8 cellular contexts compared by ENCODE assay signal in genomic region chr6:33271098-33271607, GRCh38. TPM values are rescaled to one million over a fixed set of nuclear protein-coding genes. Genes with fewer than 3 reads are reported as not detected.
DNase-seq lines count a peak whose midpoint lies in the region; ATAC-seq and TF ChIP-seq lines count a peak whose summit lies in the region.

No MANE protein-coding gene starts in this region.

- no peak for TF ChIP-seq CTCF in NB4 (IDR thresholded peaks at IDR 0.05; ENCODE audit: low read depth, low read length)
- TF ChIP-seq CTCF in natural killer cell (IDR thresholded peaks at IDR 0.05) = no peak

- no peaks in the 10 kb centered on the region for H3K9me3 Mint-ChIP-seq in activated T-cell treated with anti-CD3 and anti-CD28 coated beads, Interleukin-2, amount 50 U/mL, for 24 hours
- H3K9me3 Mint-ChIP-seq in natural killer cell = no peaks in the 10 kb centered on the region

- H3K9me3 ChIP-seq in effector memory CD4-positive, alpha-beta T cell (ENCODE audit: control insufficient read depth, low read length) = no peaks in the 10 kb centered on the region

- no peaks in the 10 kb centered on the region for H3K27me3 Mint-ChIP-seq in activated T-cell treated with anti-CD3 and anti-CD28 coated beads, Interleukin-2, amount 50 U/mL, for 24 hours
- H3K27me3 Mint-ChIP-seq in natural killer cell (ENCODE audit: low read depth in 2 of 2) = no peaks in the 10 kb centered on the region

- peaks cover 93% of the 10 kb centered on the region for H3K36me3 Mint-ChIP-seq in activated T-cell treated with anti-CD3 and anti-CD28 coated beads, Interleukin-2, amount 50 U/mL, for 24 hours (ENCODE audit: low read depth)
- H3K36me3 Mint-ChIP-seq in natural killer cell = peaks cover 17% of the 10 kb centered on the region

- no peak for DNase-seq in activated T-cell treated with anti-CD3 and anti-CD28 coated beads, Interleukin-2, amount 50 U/mL, for 24 hours
- no peak for DNase-seq in activated T-cell treated with anti-CD3 and anti-CD28 coated beads, Interleukin-2, amount 50 U/mL, for 1 hour
- DNase-seq in NB4 (ENCODE audit: low read depth) = no peak
- no peak for DNase-seq in effector memory CD4-positive, alpha-beta T cell
- no peak for DNase-seq in natural killer cell
- no peak for DNase-seq in NCI-H345 (lab: John Stamatoyannopoulos, UW)
- DNase-seq in dedifferentiated amniotic fluid mesenchymal stem cell (ENCODE audit: extremely low spot score) = no peak

- intact Hi-C loops in natural killer cell (cut with micrococcal nuclease) = loop anchor here (1.0 kb wide), 1 partner anchor 22 kb away; no protein-coding TSS in a partner anchor

- ATAC-seq in natural killer cell = peak; percentile 16 to 33 (median 20)
- no peak for ATAC-seq in HG03442 (IDR thresholded peaks at IDR 0.05; ENCODE audit: unreplicated experiment)

- peak overlapping the region; percentile 93 for H3K27ac ChIP-seq in effector memory CD4-positive, alpha-beta T cell (ENCODE audit: insufficient read depth, low read length, poor library complexity, severe bottlenecking)

- H3K4me1 ChIP-seq in effector memory CD4-positive, alpha-beta T cell (ENCODE audit: control insufficient read depth, insufficient read depth, low read length, poor library complexity, severe bottlenecking) = peaks cover 29% of the 10 kb centered on the region

- H3K4me3 Mint-ChIP-seq in activated T-cell treated with anti-CD3 and anti-CD28 coated beads, Interleukin-2, amount 50 U/mL, for 24 hours = peak overlapping the region; percentile 98
- H3K4me3 Mint-ChIP-seq in natural killer cell = peak overlapping the region; percentile 96

- peaks cover 45% of the 10 kb centered on the region for H3K36me3 ChIP-seq in effector memory CD4-positive, alpha-beta T cell (ENCODE audit: control insufficient read depth, insufficient read depth, low read length)

- peak overlapping the region; percentile 94 for H3K4me3 ChIP-seq in NB4 (ENCODE audit: low read depth, low read length)
- H3K4me3 ChIP-seq in effector memory CD4-positive, alpha-beta T cell (ENCODE audit: insufficient read depth, low read depth, low read length, poor library complexity, severe bottlenecking) = peak overlapping the region; percentile 79

- TF ChIP-seq POLR2A in NB4 (IDR thresholded peaks at IDR 0.05; ENCODE audit: extremely low read depth, insufficient read length) = no peak

- peaks cover 33% of the 10 kb centered on the region for H3K4me1 Mint-ChIP-seq in activated T-cell treated with anti-CD3 and anti-CD28 coated beads, Interleukin-2, amount 50 U/mL, for 24 hours (ENCODE audit: low read depth)
- H3K4me1 Mint-ChIP-seq in natural killer cell = peaks cover 51 to 58% of the 10 kb centered on the region in 2 donors

- H3K27me3 ChIP-seq in effector memory CD4-positive, alpha-beta T cell (replicated peaks; ENCODE audit: control insufficient read depth, insufficient read depth, low read length, poor library complexity, severe bottlenecking) = no peaks in the 10 kb centered on the region

- peak overlapping the region; percentile 100 for H3K27ac Mint-ChIP-seq in activated T-cell treated with anti-CD3 and anti-CD28 coated beads, Interleukin-2, amount 50 U/mL, for 24 hours
- H3K27ac Mint-ChIP-seq in natural killer cell = peak overlapping the region; percentile 97 to 98

RNA-seq across cellular contexts. Expression of gene VPS52, which starts 0.5 kb away (rescaled TPM):
- total RNA-seq in natural killer cell = 100 to 1,000 TPM in 1 of 3 donors, 10 to 100 TPM in 2; 98.0 to 112 (median 99.4) TPM

RNA-seq across cellular contexts. Expression of gene RPS18, which starts 0.7 kb away (rescaled TPM):
- 1,000 to 10,000 TPM; 1,182 to 1,707 (median 1,500) TPM for total RNA-seq in natural killer cell

RNA-seq across cellular contexts. Expression of gene B3GALT4, which starts 5.8 kb away (rescaled TPM):
- 10 to 100 TPM; 22.7 to 24.1 (median 23.1) TPM for total RNA-seq in natural killer cell

RNA-seq across cellular contexts. Expression of gene WDR46, which starts 17.9 kb away (rescaled TPM):
- total RNA-seq in natural killer cell = 10 to 100 TPM; 33.6 to 56.3 (median 47.0) TPM

RNA-seq across cellular contexts. Expression of gene PFDN6, which starts 18.2 kb away (rescaled TPM):
- total RNA-seq in natural killer cell = 10 to 100 TPM; 19.2 to 26.5 (median 22.7) TPM
